In the genomic region with DNA sequence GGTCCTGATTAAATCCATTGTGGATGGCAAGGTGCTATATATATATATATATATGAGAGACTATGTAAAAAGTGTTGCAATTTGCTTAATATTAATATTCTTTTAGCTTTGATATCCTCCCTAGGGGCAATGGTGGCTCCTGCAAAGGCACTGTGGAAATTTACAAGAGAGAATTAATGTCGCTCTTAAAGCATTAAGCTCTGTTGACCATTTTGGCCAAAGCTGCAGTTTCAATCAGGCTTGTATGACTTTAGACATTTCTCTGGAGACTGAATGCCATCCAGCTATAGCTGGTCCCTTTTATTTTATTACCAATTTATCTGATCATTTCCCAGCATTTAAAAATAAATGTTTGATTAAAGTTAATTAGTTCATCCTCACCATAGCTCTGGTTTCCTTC, we compare ENCODE assay signal across 1 cellular context.
TF ChIP-seq lines count a peak whose summit lies in the region.

No MANE protein-coding gene starts in this region.

TF ChIP-seq in GM23338, 12 proteins besides CTCF, POLR2A, EP300 and RAD21 (continued from another document):
- TF ChIP-seq ZNF462 (CRISPR knock-in tag; IDR thresholded peaks at IDR 0.05) (no peak), ZNF114 (CRISPR knock-in tag; IDR thresholded peaks at IDR 0.05) (no peak), STAT1 (IDR thresholded peaks at IDR 0.05; ENCODE audit: unreplicated experiment) (no peak)
